12 cellular contexts compared by ENCODE assay signal in the genomic region with DNA sequence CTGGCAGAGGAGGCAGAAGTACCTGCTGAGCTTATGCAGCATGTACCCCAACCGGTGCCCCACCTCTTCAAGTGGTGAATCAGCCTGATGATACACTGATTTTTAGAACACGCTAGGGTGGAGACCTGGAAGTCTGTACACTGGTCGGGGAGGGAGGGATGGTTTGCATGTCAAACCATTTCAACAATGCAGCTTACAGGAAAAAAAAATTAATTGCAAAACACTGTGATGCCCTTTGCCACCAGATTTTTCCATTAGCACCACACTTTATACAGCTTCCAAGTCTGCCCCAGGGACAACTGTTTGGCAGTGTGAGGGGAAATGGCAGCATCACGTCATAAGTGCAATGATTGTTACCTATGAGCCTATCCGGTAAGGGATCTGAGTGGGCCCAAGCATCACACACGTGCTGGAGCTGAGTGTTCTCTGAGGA.
A peak's percentile ranks its signal among the peaks of the same experiment; 100 is the strongest.
DNase-seq lines count a peak whose midpoint lies in the region; ATAC-seq and TF ChIP-seq lines count a peak whose summit lies in the region.
"Had no signal": no experiment of that assay in that cellular context is flagged by ENCODE, and none has a peak within 500 bp of the region (broad histone marks: within the 10 kb centered on the region; RNA-seq: fewer than 3 reads in every experiment).

No MANE protein-coding gene starts in this region.

- no peak for TF ChIP-seq POLR2A in adrenal gland (IDR thresholded peaks at IDR 0.05)

- H3K9me3 ChIP-seq in adipocyte (ENCODE audit: control insufficient read depth, low read length) (no peaks in the 10 kb centered on the region), adrenal gland (replicated peaks in 1 of 3) (no peaks in the 10 kb centered on the region)
- H3K9me3 ChIP-seq: lower lobe of right lung had no signal

- H3K4me1 Mint-ChIP-seq in osteocyte (ENCODE audit: unreplicated experiment), result peaks cover 29% of the 10 kb centered on the region
- no peaks in the 10 kb centered on the region for H3K4me1 Mint-ChIP-seq in stimulated activated naive CD8-positive, alpha-beta T cell treated with anti-CD3 and anti-CD28 coated beads, Interleukin-15, amount 100 ng/mL, for 72 hours

- no peaks in the 10 kb centered on the region for H3K27me3 Mint-ChIP-seq in osteocyte (ENCODE audit: unreplicated experiment)
- no peaks in the 10 kb centered on the region for H3K27me3 Mint-ChIP-seq in stimulated activated naive CD8-positive, alpha-beta T cell treated with anti-CD3 and anti-CD28 coated beads, Interleukin-15, amount 100 ng/mL, for 72 hours

- H3K4me1 ChIP-seq in adipocyte (ENCODE audit: control insufficient read depth, insufficient read depth, low read length) (peaks cover 70% of the 10 kb centered on the region), adrenal gland (replicated peaks in 1 of 2) (peaks cover 16 to 29% of the 10 kb centered on the region in 2 donors)

- H3K9ac ChIP-seq in adipocyte (ENCODE audit: low read length), result peak overlapping the region; percentile 96

- peak overlapping the region; percentile 23 for H3K27ac Mint-ChIP-seq in osteocyte (ENCODE audit: unreplicated experiment)
- H3K27ac Mint-ChIP-seq in stimulated activated naive CD8-positive, alpha-beta T cell treated with anti-CD3 and anti-CD28 coated beads, Interleukin-15, amount 100 ng/mL, for 72 hours, result no peak overlapping the region

- no peaks in the 10 kb centered on the region for H3K36me3 Mint-ChIP-seq in osteocyte (ENCODE audit: unreplicated experiment)

- no peak overlapping the region for H3K4me3 Mint-ChIP-seq in osteocyte (ENCODE audit: unreplicated experiment)
- no peak overlapping the region for H3K4me3 Mint-ChIP-seq in stimulated activated naive CD8-positive, alpha-beta T cell treated with anti-CD3 and anti-CD28 coated beads, Interleukin-15, amount 100 ng/mL, for 72 hours

- intact Hi-C loops in adrenal gland (cut with DNase I), result no loop called here

- peaks cover 15% of the 10 kb centered on the region for H3K36me3 ChIP-seq in adipocyte (ENCODE audit: control insufficient read depth, insufficient read depth, low read length, severe bottlenecking)
- H3K36me3 ChIP-seq in adrenal gland (replicated peaks in 1 of 2), result no peaks in the 10 kb centered on the region
- H3K36me3 ChIP-seq: lower lobe of right lung had no signal

- ATAC-seq in stimulated activated naive CD8-positive, alpha-beta T cell treated with anti-CD3 and anti-CD28 coated beads, Interleukin-15, amount 100 ng/mL, for 72 hours, result no peak
- ATAC-seq: lower lobe of right lung had no signal

- TF ChIP-seq CTCF in fibroblast of pulmonary artery (IDR thresholded peaks at IDR 0.05; ENCODE audit: low read length, missing control alignments) (no peak), osteocyte (IDR thresholded peaks at IDR 0.05) (no peak), adrenal gland (IDR thresholded peaks at IDR 0.05) (no peak)

- 79 to 89% (median 83%) methylated on average over 6 of the region's 6 CpGs for WGBS in adrenal gland, 4 donors

- peak; percentile 41 for DNase-seq in A172 (ENCODE audit: low spot score)
- peak; percentile 76 for DNase-seq in adipocyte (ENCODE audit: low read depth)
- DNase-seq in fibroblast of pulmonary artery (ENCODE audit: low read depth), result peak; percentile 51
- no peak for DNase-seq in osteocyte (ENCODE audit: extremely low spot score, unreplicated experiment)
- no peak for DNase-seq in stimulated activated CD4-positive, alpha-beta T cell treated with anti-CD3 and anti-CD28 coated beads, Interleukin-12 subunit alpha, Interleukin-12 subunit beta, amount 100 ng/mL, for 4 hours
- DNase-seq in hepatic stellate cell (ENCODE audit: low spot score), result no peak
- DNase-seq in stimulated activated naive CD8-positive, alpha-beta T cell treated with anti-CD3 and anti-CD28 coated beads, Interleukin-15, amount 100 ng/mL, for 72 hours, result no peak
- DNase-seq in adrenal gland, result no peak
- DNase-seq: activated CD4-positive, alpha-beta T cell treated with anti-CD3 and anti-CD28 coated beads for 48 hours; GOT3; lower lobe of right lung; NCI-H526 treated with DMSO at 0.1 percent for 48 hours had no signal

- H3K9me3 Mint-ChIP-seq in osteocyte (ENCODE audit: unreplicated experiment), result no peaks in the 10 kb centered on the region
- no peaks in the 10 kb centered on the region for H3K9me3 Mint-ChIP-seq in stimulated activated naive CD8-positive, alpha-beta T cell treated with anti-CD3 and anti-CD28 coated beads, Interleukin-15, amount 100 ng/mL, for 72 hours

- H3K27me3 ChIP-seq in adipocyte (replicated peaks; ENCODE audit: control insufficient read depth, insufficient read depth, low read length) (no peaks in the 10 kb centered on the region), adrenal gland (no peaks in the 10 kb centered on the region)

- H3K4me3 ChIP-seq in adipocyte (ENCODE audit: low read length) (peak overlapping the region; percentile 89), fibroblast of pulmonary artery (replicated peaks; ENCODE audit: low read depth, low read length) (no peak overlapping the region), adrenal gland (no peak overlapping the region)
- H3K4me3 ChIP-seq: lower lobe of right lung had no signal

- peak overlapping the region in 1 of 5 donors; percentile 17 for H3K27ac ChIP-seq in adrenal gland
- H3K27ac ChIP-seq: lower lobe of right lung had no signal

Comparison
In these comparisons a context has a peak if more than half of its experiments do, and no peak if none do; other contexts are left out.
1. DNase-seq: peak in A172 (single experiment), adipocyte (single experiment) and fibroblast of pulmonary artery (single experiment); none in osteocyte (single experiment), stimulated activated CD4-positive, alpha-beta T cell treated with anti-CD3 and anti-CD28 coated beads, Interleukin-12 subunit alpha, Interleukin-12 subunit beta, amount 100 ng/mL, for 4 hours (single experiment), hepatic stellate cell (single experiment), stimulated activated naive CD8-positive, alpha-beta T cell treated with anti-CD3 and anti-CD28 coated beads, Interleukin-15, amount 100 ng/mL, for 72 hours (0 of 2) and adrenal gland (0 of 7).